8 cellular contexts compared by ENCODE assay signal in the genomic region with DNA sequence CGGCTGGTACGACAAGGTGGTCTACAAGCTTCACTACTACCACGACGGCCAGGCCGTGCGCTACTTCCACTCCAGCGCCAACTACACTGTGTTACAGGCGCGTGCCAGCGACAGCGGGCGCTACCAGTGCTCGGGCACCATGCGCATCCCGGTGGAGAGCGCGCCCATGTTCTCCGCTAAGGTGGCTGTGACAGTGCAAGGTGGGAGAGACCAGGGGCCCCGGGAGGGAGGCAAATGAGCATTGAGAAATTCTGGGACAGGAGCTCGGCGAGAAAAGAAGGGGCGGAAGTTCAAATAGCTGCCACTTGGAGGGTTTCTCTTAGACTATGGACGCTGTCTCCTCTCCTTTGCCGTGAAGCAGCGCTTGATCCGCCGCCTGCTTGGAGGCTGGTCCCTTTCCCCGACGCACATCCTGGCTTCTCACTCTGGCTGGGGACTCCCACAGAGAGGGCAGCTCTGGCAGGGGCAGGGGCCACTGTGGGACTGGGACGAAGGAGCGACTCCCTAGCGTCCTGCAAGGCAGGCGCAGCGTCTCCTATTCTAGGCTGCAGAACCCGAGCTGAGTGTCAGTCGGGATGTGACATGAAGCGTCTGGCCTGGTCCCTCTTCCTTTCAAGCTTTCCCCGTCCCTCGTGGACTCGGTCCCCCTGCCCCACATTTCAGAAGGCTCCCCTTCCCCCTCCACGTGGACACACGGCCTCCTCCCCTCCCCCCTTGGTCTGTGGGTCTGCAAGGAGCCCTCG. TPM values are rescaled to one million over a fixed set of nuclear protein-coding genes. Genes with fewer than 3 reads are reported as not detected.
DNase-seq lines count a peak whose midpoint lies in the region; ATAC-seq and TF ChIP-seq lines count a peak whose summit lies in the region.

No MANE protein-coding gene starts in this region.

- no peaks in the 10 kb centered on the region for H3K27me3 Mint-ChIP-seq in stimulated activated memory B cell treated with anti-CD40 and anti-IgM and Interleukin-4, amounts not matched to agents 10 μg/mL and 1 μg/mL and 100 μg/mL, for 72 hours

- H3K27me3 ChIP-seq in H7 (ENCODE audit: control insufficient read depth, insufficient read depth, low read length), result peaks cover 50% of the 10 kb centered on the region
- H3K27me3 ChIP-seq in lower lobe of right lung (ENCODE audit: low read depth), result peaks cover 7% of the 10 kb centered on the region

- H3K36me3 ChIP-seq in H7 (replicated peaks; ENCODE audit: control insufficient read depth, insufficient read depth, low read length), result no peaks in the 10 kb centered on the region
- no peaks in the 10 kb centered on the region for H3K36me3 ChIP-seq in lower lobe of right lung

- H3K9me3 ChIP-seq in lower lobe of right lung, result no peaks in the 10 kb centered on the region

- H3K4me1 Mint-ChIP-seq in stimulated activated memory B cell treated with anti-CD40 and anti-IgM and Interleukin-4, amounts not matched to agents 10 μg/mL and 1 μg/mL and 100 μg/mL, for 72 hours, result peaks cover 63% of the 10 kb centered on the region

- H3K36me3 Mint-ChIP-seq in stimulated activated memory B cell treated with anti-CD40 and anti-IgM and Interleukin-4, amounts not matched to agents 10 μg/mL and 1 μg/mL and 100 μg/mL, for 72 hours, result no peaks in the 10 kb centered on the region

- peak overlapping the region; percentile 96 for H3K4me3 Mint-ChIP-seq in stimulated activated memory B cell treated with anti-CD40 and anti-IgM and Interleukin-4, amounts not matched to agents 10 μg/mL and 1 μg/mL and 100 μg/mL, for 72 hours

- intact Hi-C loops in lower lobe of right lung (cut with DNase I), result no loop called here

- no peaks in the 10 kb centered on the region for H3K9me3 Mint-ChIP-seq in stimulated activated memory B cell treated with anti-CD40 and anti-IgM and Interleukin-4, amounts not matched to agents 10 μg/mL and 1 μg/mL and 100 μg/mL, for 72 hours

- H3K4me1 ChIP-seq in lower lobe of right lung, result peaks cover 17% of the 10 kb centered on the region

- no peak for TF ChIP-seq CTCF in lower lobe of right lung (IDR thresholded peaks at IDR 0.05)

- peak; percentile 50 for ATAC-seq in lower lobe of right lung
- ATAC-seq in stimulated activated memory B cell treated with anti-CD40 and anti-IgM and Interleukin-4, amounts not matched to agents 10 μg/mL and 1 μg/mL and 100 μg/mL, for 72 hours, result peak; percentile 49
- no peak for ATAC-seq in HG03520 (IDR thresholded peaks at IDR 0.05; ENCODE audit: unreplicated experiment)

- H3K4me3 ChIP-seq in H7 (ENCODE audit: insufficient read depth, low read depth, low read length) (peak overlapping the region; percentile 99), lower lobe of right lung (peak overlapping the region; percentile 75)

- H3K27ac Mint-ChIP-seq in stimulated activated memory B cell treated with anti-CD40 and anti-IgM and Interleukin-4, amounts not matched to agents 10 μg/mL and 1 μg/mL and 100 μg/mL, for 72 hours, result peak overlapping the region; percentile 86

- DNase-seq in ELR (ENCODE audit: low read depth), result peak; percentile 74
- peak; percentile 72 for DNase-seq in H7
- peak; percentile 27 for DNase-seq in NCI-H1105 (lab: John Stamatoyannopoulos, UW)
- peak; percentile 24 to 29 for DNase-seq in activated CD4-positive, alpha-beta T cell treated with anti-CD3 and anti-CD28 coated beads for 4 hours
- peak; percentile 73 for DNase-seq in ecto neural progenitor cell (ENCODE audit: low spot score)
- DNase-seq in lower lobe of right lung, result peak; percentile 74

- H3K27ac ChIP-seq in lower lobe of right lung, result peak overlapping the region; percentile 90

RNA-seq across cellular contexts. Expression of gene FCRLB, which starts 4.7 kb away (rescaled TPM):
- total RNA-seq in H7 (2014; rRNA removed; shearing (Covaris generic)), result 0.55 and 0.74 TPM in 2 replicates
- 2.8 TPM for total RNA-seq in lower lobe of right lung

RNA-seq across cellular contexts. Expression of gene FCRLA, which starts 19.0 kb away (rescaled TPM):
- total RNA-seq in H7 (2014; rRNA removed; shearing (Covaris generic)), result not detected in 2 replicates
- total RNA-seq in lower lobe of right lung, result 0.32 TPM

RNA-seq across cellular contexts. Expression of gene DUSP12, which starts 23.5 kb away (rescaled TPM):
- 38.1 and 42.8 TPM in 2 replicates for total RNA-seq in H7 (2014; rRNA removed; shearing (Covaris generic))
- 16.4 TPM for total RNA-seq in lower lobe of right lung

RNA-seq across cellular contexts. Expression of gene ATF6, which starts 40.1 kb away (rescaled TPM):
- 13.4 and 17.8 TPM in 2 replicates for total RNA-seq in H7 (2014; rRNA removed; shearing (Covaris generic))
- total RNA-seq in lower lobe of right lung, result 31.3 TPM
